9 cellular contexts compared by ENCODE assay signal in the genomic region with DNA sequence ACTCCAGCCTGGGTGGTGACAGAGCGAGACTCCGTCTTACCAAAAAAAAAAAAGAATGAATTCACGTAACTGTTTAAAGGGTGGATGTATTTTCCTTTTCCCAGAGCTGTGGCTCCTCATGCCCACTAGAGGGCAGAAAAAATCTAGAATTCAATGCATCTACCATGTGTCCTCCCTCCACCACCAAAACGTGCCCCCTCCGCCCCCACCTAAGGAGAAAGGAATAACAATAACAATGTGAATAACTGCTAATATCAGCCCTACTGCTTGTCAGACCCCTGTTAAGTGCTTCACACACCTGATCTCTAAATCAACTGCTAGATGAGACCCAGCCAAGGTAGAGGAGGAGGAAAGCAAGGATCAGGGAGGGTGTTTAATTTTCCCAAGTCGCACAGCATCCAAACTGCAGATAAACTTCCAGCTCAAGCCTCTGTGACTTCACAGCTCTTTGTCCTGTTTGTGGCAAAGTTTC. TPM values are rescaled to one million over a fixed set of nuclear protein-coding genes. Genes with fewer than 3 reads are reported as not detected.
DNase-seq lines count a peak whose midpoint lies in the region; ATAC-seq and TF ChIP-seq lines count a peak whose summit lies in the region.
"Had no signal": no experiment of that assay in that cellular context is flagged by ENCODE, and none has a peak within 500 bp of the region (broad histone marks: within the 10 kb centered on the region; RNA-seq: fewer than 3 reads in every experiment).

No MANE protein-coding gene starts in this region.

- no peaks in the 10 kb centered on the region for H4K20me1 ChIP-seq in GM23338 (replicated peaks; ENCODE audit: insufficient read depth)

- H3K27ac Mint-ChIP-seq in CD4-positive, alpha-beta T cell: peak overlapping the region; percentile 35
- no peak overlapping the region for H3K27ac Mint-ChIP-seq in GM23338
- H3K27ac Mint-ChIP-seq in mesothelial cell of epicardium: no peak overlapping the region

- CTCF ChIA-PET in CD4-positive, alpha-beta T cell (lab: Charles Lee): interaction anchor here (0.8 to 1.7 kb wide), 4 partner anchors 8 to 24 kb away, joined by 3 to 15 read pairs (median 4); no protein-coding TSS in a partner anchor

- H3K4me2 ChIP-seq in GM23338: no peak overlapping the region

- peaks cover 39% of the 10 kb centered on the region for H3K4me1 Mint-ChIP-seq in CD4-positive, alpha-beta T cell (ENCODE audit: low read depth)
- H3K4me1 Mint-ChIP-seq in GM23338: peaks cover 9% of the 10 kb centered on the region; the same call in 2 of the 3 replicates
- H3K4me1 Mint-ChIP-seq in mesothelial cell of epicardium: peaks cover 1% of the 10 kb centered on the region

- 0 out of 2 replicates have a peak, but pooled peaks cover 9% of the 10 kb centered on the region for H3K4me1 ChIP-seq in GM23338 (ENCODE audit: insufficient read depth)

- ATAC-seq in CD4-positive, alpha-beta T cell (ENCODE audit: poor library complexity): peak; percentile 73
- ATAC-seq in GM23338: peak; percentile 61
- ATAC-seq in GM18519 (IDR thresholded peaks at IDR 0.05; ENCODE audit: low FRiP score, unreplicated experiment): no peak
- no peak for ATAC-seq in HG02759 (IDR thresholded peaks at IDR 0.05; ENCODE audit: unreplicated experiment)
- no peak for ATAC-seq in HG02870 (IDR thresholded peaks at IDR 0.05; ENCODE audit: unreplicated experiment)

- no peak overlapping the region for H3K27ac ChIP-seq in CD4-positive, alpha-beta T cell (ENCODE audit: low read depth, low read length)
- H3K27ac ChIP-seq in GM23338 (ENCODE audit: low read depth): no peak overlapping the region

- H3K9me3 Mint-ChIP-seq in CD4-positive, alpha-beta T cell: no peaks in the 10 kb centered on the region
- H3K9me3 Mint-ChIP-seq in GM23338 (no peaks in the 10 kb centered on the region), mesothelial cell of epicardium (peaks cover 8% of the 10 kb centered on the region)

- peak overlapping the region; percentile 43 for H3K4me3 Mint-ChIP-seq in CD4-positive, alpha-beta T cell
- H3K4me3 Mint-ChIP-seq in GM23338 (no peak overlapping the region), mesothelial cell of epicardium (no peak overlapping the region)

- peak; percentile 80 for TF ChIP-seq CTCF in CD4-positive, alpha-beta T cell (IDR thresholded peaks at IDR 0.05)
- peak; percentile 68 to 92 for TF ChIP-seq CTCF in GM23338 (conservative IDR thresholded peaks at IDR 0.05; ENCODE audit: low read depth in 2 of 2)
- TF ChIP-seq CTCF in choroid plexus epithelial cell (conservative IDR thresholded peaks at IDR 0.05; ENCODE audit: low read depth, low read length): peak; percentile 80
- peak; percentile 75 for TF ChIP-seq CTCF in mesothelial cell of epicardium (IDR thresholded peaks at IDR 0.05; ENCODE audit: unreplicated experiment)

- no peak overlapping the region for H3K4me3 ChIP-seq in GM23338
- no peak overlapping the region for H3K4me3 ChIP-seq in choroid plexus epithelial cell (ENCODE audit: low read depth, low read length)

- intact Hi-C loops in CD4-positive, alpha-beta T cell (cut with DNase I, micrococcal nuclease): loop anchor here (1.0 kb wide), 2 partner anchors 12 to 26 kb away; no protein-coding TSS in a partner anchor

- peak overlapping the region; percentile 66; the same call in 1 of the 2 replicates for H2AFZ ChIP-seq in GM23338

- no peaks in the 10 kb centered on the region for H3K9me3 ChIP-seq in CD4-positive, alpha-beta T cell (ENCODE audit: control insufficient read depth, low read length)

- POLR2A ChIA-PET in CD4-positive, alpha-beta T cell (lab: Charles Lee): interaction anchor here (0.6 to 1.3 kb wide), 2 partner anchors 14 to 145 kb away, joined by 4 to 7 read pairs; a partner anchor contains a TSS

- H3F3A ChIP-seq in GM23338 (replicated peaks; ENCODE audit: low read depth): 0 out of 2 replicates have a peak, but pooled peaks cover 3% of the 10 kb centered on the region

- no peaks in the 10 kb centered on the region for H3K36me3 ChIP-seq in GM23338 (ENCODE audit: insufficient read depth)

- H3K27me3 ChIP-seq in CD4-positive, alpha-beta T cell (ENCODE audit: control insufficient read depth, insufficient read depth, low read length): no peaks in the 10 kb centered on the region
- H3K27me3 ChIP-seq in GM23338 (ENCODE audit: insufficient read depth): no peaks in the 10 kb centered on the region

- peak in 5 of 10 experiments; percentile 15 to 61 (median 42) for DNase-seq in CD4-positive, alpha-beta T cell
- peak; percentile 80 for DNase-seq in GM23338 (ENCODE audit: low spot score)
- DNase-seq in RKO (ENCODE audit: low spot score): peak; percentile 67
- peak; percentile 67 for DNase-seq in choroid plexus epithelial cell (ENCODE audit: low read depth)
- DNase-seq in mesothelial cell of epicardium (ENCODE audit: low spot score in 2 of 2, unreplicated experiment in 2 of 2): no peak

- H3K79me2 ChIP-seq in GM23338 (replicated peaks; ENCODE audit: insufficient read depth): no peaks in the 10 kb centered on the region

- H3K27me3 Mint-ChIP-seq in CD4-positive, alpha-beta T cell: peaks cover 22% of the 10 kb centered on the region
- H3K27me3 Mint-ChIP-seq in GM23338 (ENCODE audit: insufficient read depth, low read depth, poor library complexity) (peaks cover 17% of the 10 kb centered on the region), mesothelial cell of epicardium (ENCODE audit: low read depth) (peaks cover 2% of the 10 kb centered on the region)

- no peaks in the 10 kb centered on the region for H3K36me3 Mint-ChIP-seq in CD4-positive, alpha-beta T cell (ENCODE audit: low read depth)
- H3K36me3 Mint-ChIP-seq in GM23338 (ENCODE audit: low read depth) (no peaks in the 10 kb centered on the region; the same call in 2 of the 3 replicates), mesothelial cell of epicardium (no peaks in the 10 kb centered on the region)

- H3K9me2 ChIP-seq in GM23338 (ENCODE audit: insufficient read depth): no peaks in the 10 kb centered on the region

TF ChIP-seq in GM23338, 12 proteins besides CTCF, POLR2A, EP300 and RAD21 (continues in another document):
- TF ChIP-seq CREB1 (CRISPR knock-in tag; IDR thresholded peaks at IDR 0.05; ENCODE audit: low read depth) (no peak), EZH2 (IDR thresholded peaks at IDR 0.05; ENCODE audit: low read depth, unreplicated experiment) (no peak), STAT1 (IDR thresholded peaks at IDR 0.05; ENCODE audit: unreplicated experiment) (no peak), POLR2AphosphoS5 (IDR thresholded peaks at IDR 0.05; ENCODE audit: low read depth) (no peak)
- TF ChIP-seq, protein P1, sequence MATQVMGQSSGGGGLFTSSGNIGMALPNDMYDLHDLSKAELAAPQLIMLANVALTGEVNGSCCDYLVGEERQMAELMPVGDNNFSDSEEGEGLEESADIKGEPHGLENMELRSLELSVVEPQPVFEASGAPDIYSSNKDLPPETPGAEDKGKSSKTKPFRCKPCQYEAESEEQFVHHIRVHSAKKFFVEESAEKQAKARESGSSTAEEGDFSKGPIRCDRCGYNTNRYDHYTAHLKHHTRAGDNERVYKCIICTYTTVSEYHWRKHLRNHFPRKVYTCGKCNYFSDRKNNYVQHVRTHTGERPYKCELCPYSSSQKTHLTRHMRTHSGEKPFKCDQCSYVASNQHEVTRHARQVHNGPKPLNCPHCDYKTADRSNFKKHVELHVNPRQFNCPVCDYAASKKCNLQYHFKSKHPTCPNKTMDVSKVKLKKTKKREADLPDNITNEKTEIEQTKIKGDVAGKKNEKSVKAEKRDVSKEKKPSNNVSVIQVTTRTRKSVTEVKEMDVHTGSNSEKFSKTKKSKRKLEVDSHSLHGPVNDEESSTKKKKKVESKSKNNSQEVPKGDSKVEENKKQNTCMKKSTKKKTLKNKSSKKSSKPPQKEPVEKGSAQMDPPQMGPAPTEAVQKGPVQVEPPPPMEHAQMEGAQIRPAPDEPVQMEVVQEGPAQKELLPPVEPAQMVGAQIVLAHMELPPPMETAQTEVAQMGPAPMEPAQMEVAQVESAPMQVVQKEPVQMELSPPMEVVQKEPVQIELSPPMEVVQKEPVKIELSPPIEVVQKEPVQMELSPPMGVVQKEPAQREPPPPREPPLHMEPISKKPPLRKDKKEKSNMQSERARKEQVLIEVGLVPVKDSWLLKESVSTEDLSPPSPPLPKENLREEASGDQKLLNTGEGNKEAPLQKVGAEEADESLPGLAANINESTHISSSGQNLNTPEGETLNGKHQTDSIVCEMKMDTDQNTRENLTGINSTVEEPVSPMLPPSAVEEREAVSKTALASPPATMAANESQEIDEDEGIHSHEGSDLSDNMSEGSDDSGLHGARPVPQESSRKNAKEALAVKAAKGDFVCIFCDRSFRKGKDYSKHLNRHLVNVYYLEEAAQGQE (IDR thresholded peaks at IDR 0.05; ENCODE audit: unreplicated experiment): no peak

RNA-seq across cellular contexts. Expression of a gene that starts 20.2 kb away (rescaled TPM):
- under 1 TPM; 0.14 to 0.19 TPM for total RNA-seq in CD4-positive, alpha-beta T cell
- total RNA-seq in GM23338 (2014; rRNA removed; shearing (Covaris generic)): 1.6 and 1.7 TPM in 2 replicates
- 0.44 and 0.80 TPM in 2 replicates for polyA plus RNA-seq in GM23338 (2016; fragmentation: Nextera tagmentation; extraction: Ambion mirVana)
- total RNA-seq in mesothelial cell of epicardium: 3.0 to 3.2 TPM (median 3.1 TPM) in 3 replicates

RNA-seq across cellular contexts. Expression of a gene that starts 44.6 kb away (rescaled TPM):
- not detected for total RNA-seq in CD4-positive, alpha-beta T cell
- 17.8 and 19.6 TPM in 2 replicates for total RNA-seq in GM23338 (2014; rRNA removed; shearing (Covaris generic))
- 21.7 and 28.0 TPM in 2 replicates for polyA plus RNA-seq in GM23338 (2016; fragmentation: Nextera tagmentation; extraction: Ambion mirVana)
- total RNA-seq in mesothelial cell of epicardium: 25.8 to 27.4 TPM (median 25.9 TPM) in 3 replicates
- total RNA-seq: mononuclear cell had no signal

Comparison
In these comparisons a context has a peak if more than half of its experiments do, and no peak if none do; other contexts are left out.
1. ATAC-seq: peak in CD4-positive, alpha-beta T cell (single experiment) and GM23338 (single experiment); none in GM18519 (single experiment), HG02759 (single experiment) and HG02870 (single experiment).
2. DNase-seq: peak in GM23338 (single experiment), RKO (single experiment) and choroid plexus epithelial cell (single experiment); none in mesothelial cell of epicardium (0 of 2).
3. RNA of a gene that starts 44.6 kb away (total RNA-seq): 25.8 to 27.4 TPM in mesothelial cell of epicardium and 17.8 to 19.6 TPM in GM23338; not detected in CD4-positive, alpha-beta T cell; every median in the first group is over 10 times any median in the second.
4. Peak in every context shown above with its lines, with median percentiles within 50 percentile points of each other: CTCF ChIP-seq.